In genomic region chr4:184453402-184454160, GRCh38 we compare ENCODE assay signal across 8 cellular contexts. TPM values are rescaled to one million over a fixed set of nuclear protein-coding genes. Genes with fewer than 3 reads are reported as not detected.
DNase-seq lines count a peak whose midpoint lies in the region; ATAC-seq, FAIRE-seq and TF ChIP-seq lines count a peak whose summit lies in the region.

No MANE protein-coding gene starts in this region.

- 14% methylated on average over 10 of the region's 10 CpGs for WGBS in thymus

- H3K4me1 ChIP-seq in breast epithelium (peaks cover 6 to 28% of the 10 kb centered on the region in 2 donors), thymus (ENCODE audit: control insufficient read depth, insufficient read depth, low read length) (peaks cover 16% of the 10 kb centered on the region)

- H3K36me3 ChIP-seq in breast epithelium = no peaks in the 10 kb centered on the region
- peaks cover 16% of the 10 kb centered on the region for H3K36me3 ChIP-seq in thymus (ENCODE audit: control insufficient read depth, insufficient read depth)

- H3K4me3 ChIP-seq in breast epithelium (peak overlapping the region in 1 of 3 donors; percentile 9), thymus (ENCODE audit: low read length) (no peak overlapping the region)

- H3K9me3 ChIP-seq in breast epithelium (no peaks in the 10 kb centered on the region), thymus (ENCODE audit: control insufficient read depth) (no peaks in the 10 kb centered on the region)

- peak; percentile 98 for FAIRE-seq in GM19239 (lab: Jason Lieb, UNC)

- no peak for TF ChIP-seq CTCF in breast epithelium (IDR thresholded peaks at IDR 0.05)

- DNase-seq in AML-193 (lab: John Stamatoyannopoulos, UW) = peak; percentile 67 to 76
- peak; percentile 51 for DNase-seq in GM19239 (ENCODE audit: insufficient read length, low spot score)
- no peak for DNase-seq in breast epithelium (ENCODE audit: low spot score in 2 of 2)
- DNase-seq in left lobe of liver (ENCODE audit: low spot score) = no peak
- DNase-seq in globus pallidus (ENCODE audit: low spot score) = no peak

- H3K27me3 ChIP-seq in breast epithelium = no peaks in the 10 kb centered on the region
- no peaks in the 10 kb centered on the region for H3K27me3 ChIP-seq in thymus (ENCODE audit: control insufficient read depth, insufficient read depth)

- no peak for TF ChIP-seq POLR2A in breast epithelium (IDR thresholded peaks at IDR 0.05)

- ATAC-seq in HG03139 (IDR thresholded peaks at IDR 0.05; ENCODE audit: unreplicated experiment) (peak; percentile 54), SK-N-SH treated with all-trans-retinoic acid at 6 μM for 48 hours (peak; percentile 98), left lobe of liver (peak; percentile 42)

- intact Hi-C loops in breast epithelium (cut with DNase I; ENCODE audit: low total_unique reads) = no loop called here

- H3K27ac ChIP-seq in breast epithelium = peak overlapping the region; percentile 66 to 71
- H3K27ac ChIP-seq in thymus (ENCODE audit: low read depth) = peak overlapping the region; percentile 25

TF ChIP-seq in SK-N-SH treated with all-trans-retinoic acid at 6 μM for 48 hours, 23 proteins besides CTCF, POLR2A, EP300 and RAD21:
- TF ChIP-seq OSR1 (CRISPR knock-in tag; IDR thresholded peaks at IDR 0.05) (no peak), BACH2 (CRISPR knock-in tag; IDR thresholded peaks at IDR 0.05; ENCODE audit: borderline replicate concordance) (no peak), TCF4 (CRISPR knock-in tag; IDR thresholded peaks at IDR 0.05; ENCODE audit: borderline replicate concordance) (no peak), TOX (CRISPR knock-in tag; IDR thresholded peaks at IDR 0.05; ENCODE audit: borderline replicate concordance) (no peak), POU6F1 (CRISPR knock-in tag; IDR thresholded peaks at IDR 0.05; ENCODE audit: borderline replicate concordance, low read depth) (no peak), PPARA (CRISPR knock-in tag; IDR thresholded peaks at IDR 0.05; ENCODE audit: borderline replicate concordance) (no peak), TSHZ2 (CRISPR knock-in tag; IDR thresholded peaks at IDR 0.05) (no peak), ZFP30 (CRISPR knock-in tag; IDR thresholded peaks at IDR 0.05) (no peak), ZNF8 (CRISPR knock-in tag; IDR thresholded peaks at IDR 0.05) (no peak), ESRRG (CRISPR knock-in tag; IDR thresholded peaks at IDR 0.05) (no peak), ARNTL (CRISPR knock-in tag; IDR thresholded peaks at IDR 0.05; ENCODE audit: borderline replicate concordance, low read depth) (no peak), ZFP3 (CRISPR knock-in tag; IDR thresholded peaks at IDR 0.05) (no peak)
- TF ChIP-seq, protein P1, sequence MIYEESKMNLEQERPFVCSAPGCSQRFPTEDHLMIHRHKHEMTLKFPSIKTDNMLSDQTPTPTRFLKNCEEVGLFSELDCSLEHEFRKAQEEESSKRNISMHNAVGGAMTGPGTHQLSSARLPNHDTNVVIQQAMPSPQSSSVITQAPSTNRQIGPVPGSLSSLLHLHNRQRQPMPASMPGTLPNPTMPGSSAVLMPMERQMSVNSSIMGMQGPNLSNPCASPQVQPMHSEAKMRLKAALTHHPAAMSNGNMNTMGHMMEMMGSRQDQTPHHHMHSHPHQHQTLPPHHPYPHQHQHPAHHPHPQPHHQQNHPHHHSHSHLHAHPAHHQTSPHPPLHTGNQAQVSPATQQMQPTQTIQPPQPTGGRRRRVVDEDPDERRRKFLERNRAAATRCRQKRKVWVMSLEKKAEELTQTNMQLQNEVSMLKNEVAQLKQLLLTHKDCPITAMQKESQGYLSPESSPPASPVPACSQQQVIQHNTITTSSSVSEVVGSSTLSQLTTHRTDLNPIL (CRISPR knock-in tag; IDR thresholded peaks at IDR 0.05; ENCODE audit: low read depth) = no peak

RNA-seq across cellular contexts. Expression of gene IRF2, which starts 20.8 kb away (rescaled TPM):
- total RNA-seq in breast epithelium (10 to 100 TPM; 27.4 to 57.8 (median 36.4) TPM), left lobe of liver (30.5 TPM)
- 42.2 TPM for polyA plus RNA-seq in thymus

Comparison
In these comparisons a context has a peak if more than half of its experiments do, and no peak if none do; other contexts are left out.
1. DNase-seq: peak in AML-193 (2 of 2) and GM19239 (single experiment); none in breast epithelium (0 of 2), left lobe of liver (single experiment) and globus pallidus (single experiment).
2. ATAC-seq: peak in every context shown above with its lines; median percentile 98 in SK-N-SH treated with all-trans-retinoic acid at 6 μM for 48 hours; 54 in HG03139; 42 in left lobe of liver.